In the genomic region with DNA sequence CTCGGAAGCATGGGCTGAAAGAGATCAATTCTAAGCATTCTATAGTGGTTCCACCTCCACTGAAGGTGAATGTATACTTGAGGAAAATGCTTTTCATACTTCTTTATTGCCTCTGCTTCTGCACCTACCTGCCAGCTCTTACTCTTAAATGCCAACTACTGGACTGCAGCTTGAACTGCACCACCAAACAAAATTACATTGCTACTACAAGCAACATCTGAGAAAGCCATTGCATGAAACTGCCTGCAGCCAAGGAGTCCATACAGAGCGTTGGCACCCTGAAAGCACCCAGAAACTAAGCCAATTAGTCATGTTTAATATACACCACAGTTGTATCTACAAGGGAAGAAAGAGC, we compare ENCODE assay signal across 18 cellular contexts.
"Had no signal": no experiment of that assay in that cellular context is flagged by ENCODE, and none has a peak within 500 bp of the region (broad histone marks: within the 10 kb centered on the region; RNA-seq: fewer than 3 reads in every experiment).

No MANE protein-coding gene starts in this region.

- DNase-seq: activated B cell treated with CpG ODN at 0.5 μM for 24 hours; activated CD4-positive, alpha-beta T cell treated with anti-CD3 and anti-CD28 coated beads for 4 hours; activated CD8-positive, alpha-beta T cell treated with anti-CD3 and anti-CD28 coated beads for 36 hours; activated naive CD4-positive, alpha-beta T cell treated with Interleukin-2 at 50 U/mL for 16 hours; activated naive CD8-positive, alpha-beta T cell treated with anti-CD3 and anti-CD28 coated beads, Interleukin-2, amount 10 ng/mL, durations not matched to agents 7 days and 5 days; activated T-cell treated with anti-CD3 and anti-CD28 coated beads, Interleukin-2, amount 50 U/mL, for 24 hours; body of pancreas; caudate nucleus; colonic mucosa; kidney; left ventricle myocardium inferior; naive thymus-derived CD4-positive, alpha-beta T cell had no signal

- H3K27ac ChIP-seq: body of pancreas, colonic mucosa, left ventricle myocardium inferior, prostate gland, right atrium auricular region, skin epidermis, tibial nerve had no signal

- H3K4me3 ChIP-seq: body of pancreas, colonic mucosa, left ventricle myocardium inferior, prostate gland, right atrium auricular region, skin epidermis, tibial nerve had no signal

- H3K36me3 ChIP-seq: colonic mucosa, left ventricle myocardium inferior, prostate gland, right atrium auricular region, tibial nerve had no signal

- ATAC-seq: activated CD8-positive, alpha-beta T cell treated with anti-CD3 and anti-CD28 coated beads for 36 hours; body of pancreas; naive thymus-derived CD4-positive, alpha-beta T cell had no signal

- H3K4me1 ChIP-seq: body of pancreas, colonic mucosa, left ventricle myocardium inferior, prostate gland, right atrium auricular region, tibial nerve had no signal

- H3K27me3 ChIP-seq: body of pancreas, colonic mucosa, right atrium auricular region, tibial nerve had no signal

- FAIRE-seq: kidney, TTC549, urothelium cell line had no signal

- H3K9me3 ChIP-seq: body of pancreas, colonic mucosa, prostate gland, tibial nerve had no signal
